15 cellular contexts compared by ENCODE assay signal in the genomic region with DNA sequence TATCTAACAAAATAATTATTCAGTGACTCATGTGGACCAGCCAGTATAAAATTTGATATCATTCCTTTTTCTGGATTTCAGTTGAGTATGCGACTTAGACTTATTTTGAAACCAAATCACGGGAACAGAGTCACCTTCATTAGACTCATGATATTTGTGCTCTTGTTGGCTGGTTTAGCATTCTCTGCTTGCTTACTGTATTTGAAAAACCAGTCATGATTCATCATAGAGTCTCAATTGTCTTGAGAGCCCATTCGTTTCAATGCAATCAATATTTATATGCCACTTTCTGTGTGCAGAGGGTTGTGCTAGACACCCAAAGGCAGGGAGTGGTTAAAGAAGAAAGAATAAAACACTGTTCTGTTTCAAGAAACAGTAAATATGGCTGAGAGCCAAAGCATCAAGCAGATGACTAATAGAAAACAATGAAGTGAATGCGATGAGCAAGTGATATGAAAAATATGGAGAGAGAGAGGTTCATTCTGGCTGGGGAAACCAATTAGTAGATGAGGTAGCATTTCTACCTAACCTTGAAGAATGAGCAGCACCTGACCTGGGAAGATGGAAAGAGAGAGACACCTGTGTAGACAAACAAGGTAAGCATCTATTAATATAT.
DNase-seq lines count a peak whose midpoint lies in the region; ATAC-seq, FAIRE-seq and TF ChIP-seq lines count a peak whose summit lies in the region.
"Had no signal": no experiment of that assay in that cellular context is flagged by ENCODE, and none has a peak within 500 bp of the region (broad histone marks: within the 10 kb centered on the region; RNA-seq: fewer than 3 reads in every experiment).

No MANE protein-coding gene starts in this region.

- H4K20me1 ChIP-seq in astrocyte (ENCODE audit: insufficient read depth, low read length) = no peaks in the 10 kb centered on the region

- no peaks in the 10 kb centered on the region for H3K36me3 ChIP-seq in astrocyte (ENCODE audit: insufficient read depth, low read length)
- no peaks in the 10 kb centered on the region for H3K36me3 ChIP-seq in body of pancreas (replicated peaks in 1 of 2; ENCODE audit: insufficient read depth in 1 of 2, low read depth in 2 of 2)
- H3K36me3 ChIP-seq: BE2C, neural progenitor cell had no signal

- no peak overlapping the region for H2AFZ ChIP-seq in astrocyte (ENCODE audit: low read depth, low read length)
- H2AFZ ChIP-seq: neural progenitor cell had no signal

- DNase-seq in A172 (ENCODE audit: low spot score) = peak; percentile 80
- DNase-seq in HS-5 (ENCODE audit: low read depth) = peak; percentile 30
- DNase-seq in astrocyte (ENCODE audit: low read depth) = peak; percentile 75
- peak; percentile 22 for DNase-seq in glomerular visceral epithelial cell (ENCODE audit: extremely low spot score)
- DNase-seq in KBM-7 = no peak
- no peak for DNase-seq in body of pancreas
- DNase-seq: activated naive CD8-positive, alpha-beta T cell treated with anti-CD3 and anti-CD28 coated beads for 36 hours; BE2C; endodermal cell; immature natural killer cell; stimulated activated naive CD4-positive, alpha-beta T cell; T-helper 1 cell had no signal

- intact Hi-C loops in body of pancreas (cut with DNase I) = no loop called here

- H3K27ac Mint-ChIP-seq in astrocyte (ENCODE audit: unreplicated experiment) = peak overlapping the region; percentile 77
- H3K27ac Mint-ChIP-seq: activated naive CD8-positive, alpha-beta T cell treated with anti-CD3 and anti-CD28 coated beads for 36 hours; endodermal cell; immature natural killer cell; neural progenitor cell had no signal

- peaks cover 54% of the 10 kb centered on the region for H3K4me1 Mint-ChIP-seq in astrocyte (ENCODE audit: low read depth, unreplicated experiment)
- H3K4me1 Mint-ChIP-seq: immature natural killer cell had no signal

- TF ChIP-seq POLR2A in body of pancreas (IDR thresholded peaks at IDR 0.05) = no peak

- no peak for FAIRE-seq in astrocyte (lab: Jason Lieb, UNC)

- in situ Hi-C loops in KBM-7 (cut with MboI; ENCODE audit: low pct_unique_long_range_greater_than_20kb, low sequenced_read_pairs) = loop anchor here (25.0 kb wide), 1 partner anchor 215 kb away; no protein-coding TSS in a partner anchor

- H3K4me3 ChIP-seq in astrocyte (ENCODE audit: insufficient read depth, low read depth, low read length) (peak overlapping the region; percentile 19), body of pancreas (no peak overlapping the region)
- H3K4me3 ChIP-seq: neural progenitor cell had no signal

- H3K27me3 ChIP-seq in astrocyte (ENCODE audit: insufficient read depth, low read length) (no peaks in the 10 kb centered on the region), body of pancreas (no peaks in the 10 kb centered on the region)
- H3K27me3 ChIP-seq: BE2C, neural progenitor cell had no signal

- WGBS in body of pancreas, 2 donors = 46 to 53% methylated on average over 4 of the region's 4 CpGs

- H3K36me3 Mint-ChIP-seq in astrocyte (ENCODE audit: low read depth, unreplicated experiment) = no peaks in the 10 kb centered on the region
- H3K36me3 Mint-ChIP-seq: activated naive CD8-positive, alpha-beta T cell treated with anti-CD3 and anti-CD28 coated beads for 36 hours; immature natural killer cell; neural progenitor cell had no signal

- H3K4me3 Mint-ChIP-seq in astrocyte (ENCODE audit: unreplicated experiment) = no peak overlapping the region
- H3K4me3 Mint-ChIP-seq: activated naive CD8-positive, alpha-beta T cell treated with anti-CD3 and anti-CD28 coated beads for 36 hours; endodermal cell; immature natural killer cell; neural progenitor cell had no signal

- H3K9me3 ChIP-seq in astrocyte (ENCODE audit: insufficient read depth, low read depth, low read length) (no peaks in the 10 kb centered on the region), body of pancreas (no peaks in the 10 kb centered on the region)
- H3K9me3 ChIP-seq: BE2C had no signal

- H3K4me2 ChIP-seq in astrocyte (ENCODE audit: low read length) = peak overlapping the region; percentile 79
- H3K4me2 ChIP-seq: neural progenitor cell had no signal

- H3K9ac ChIP-seq in astrocyte (ENCODE audit: low read length) = peak overlapping the region; percentile 58
- H3K9ac ChIP-seq: neural progenitor cell had no signal

- no peaks in the 10 kb centered on the region for H3K79me2 ChIP-seq in astrocyte (ENCODE audit: insufficient read depth, low read length)

- no peak for TF ChIP-seq CTCF in astrocyte (IDR thresholded peaks at IDR 0.05; ENCODE audit: insufficient read depth, low read depth, low read length)
- no peak for TF ChIP-seq CTCF in body of pancreas (IDR thresholded peaks at IDR 0.05)

- H3K27ac ChIP-seq in astrocyte (ENCODE audit: low read depth, low read length) = peak overlapping the region; percentile 66
- no peak overlapping the region for H3K27ac ChIP-seq in body of pancreas
- H3K27ac ChIP-seq: neural progenitor cell had no signal

- H3K9me3 Mint-ChIP-seq in astrocyte (ENCODE audit: unreplicated experiment) = no peaks in the 10 kb centered on the region
- H3K9me3 Mint-ChIP-seq: activated naive CD8-positive, alpha-beta T cell treated with anti-CD3 and anti-CD28 coated beads for 36 hours; endodermal cell; immature natural killer cell had no signal

- ATAC-seq in HG03108 (IDR thresholded peaks at IDR 0.05; ENCODE audit: unreplicated experiment) = no peak
- no peak for ATAC-seq in GM19395 (IDR thresholded peaks at IDR 0.05; ENCODE audit: unreplicated experiment)
- no peak for ATAC-seq in body of pancreas

- no peaks in the 10 kb centered on the region for H3K27me3 Mint-ChIP-seq in astrocyte (ENCODE audit: low read depth, unreplicated experiment)

- H3K4me1 ChIP-seq in astrocyte (ENCODE audit: insufficient read depth, low read length) (peaks cover 44% of the 10 kb centered on the region), body of pancreas (peaks cover 13% of the 10 kb centered on the region)

Comparison
In these comparisons a context has a peak if more than half of its experiments do, and no peak if none do; other contexts are left out.
1. DNase-seq: peak in A172 (single experiment), HS-5 (single experiment), astrocyte (single experiment) and glomerular visceral epithelial cell (single experiment); none in KBM-7 (single experiment) and body of pancreas (0 of 4).